In the genomic region with DNA sequence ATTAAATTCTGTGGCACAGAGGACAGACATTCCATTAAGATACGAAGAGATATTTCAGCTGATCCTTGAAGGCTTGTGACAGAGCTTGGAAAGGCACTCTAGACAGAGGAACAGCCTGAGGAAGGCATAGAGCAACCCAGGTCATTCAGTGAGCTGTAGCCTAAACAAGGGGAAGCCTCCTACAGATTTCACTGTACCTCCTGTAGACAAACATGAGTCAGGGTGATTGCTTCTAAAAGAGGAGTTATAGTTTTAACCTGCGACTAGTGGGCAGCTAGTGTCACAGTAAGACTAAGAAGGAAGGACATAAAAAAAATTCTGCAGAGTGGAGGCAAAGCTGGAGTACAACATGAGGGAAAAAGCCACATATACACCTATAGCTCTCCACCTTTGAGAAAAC, we compare ENCODE assay signal across 7 cellular contexts. TPM values are rescaled to one million over a fixed set of nuclear protein-coding genes. Genes with fewer than 3 reads are reported as not detected.
A peak's percentile ranks its signal among the peaks of the same experiment; 100 is the strongest.
DNase-seq lines count a peak whose midpoint lies in the region; ATAC-seq lines count a peak whose summit lies in the region.

No MANE protein-coding gene starts in this region.

- H3K4me3 Mint-ChIP-seq in activated T-helper 2 cell treated with anti-CD3 and anti-CD28 coated beads, Interferon-gamma antibody, Interleukin-2, Interleukin-4, amounts not matched to agents 10 μg/mL and 5 μg/mL and 100 μg/mL, durations not matched to agents 14 hours and 24 hours and 36 hours (ENCODE audit: low read depth): peak overlapping the region; percentile 67

- H3K4me1 Mint-ChIP-seq in activated T-helper 2 cell treated with anti-CD3 and anti-CD28 coated beads, Interferon-gamma antibody, Interleukin-2, Interleukin-4, amounts not matched to agents 10 μg/mL and 5 μg/mL and 100 μg/mL, durations not matched to agents 14 hours and 24 hours and 36 hours (ENCODE audit: low read depth): peaks cover 41% of the 10 kb centered on the region

- H3K36me3 ChIP-seq in muscle layer of duodenum (ENCODE audit: control insufficient read depth in 1 of 2, insufficient read depth in 2 of 2, low read length in 2 of 2): peaks cover 0 to 4% of the 10 kb centered on the region in 2 donors

- H3K4me3 ChIP-seq in muscle layer of duodenum (ENCODE audit: low read depth in 1 of 2, low read length in 2 of 2): no peak overlapping the region

- no peaks in the 10 kb centered on the region for H3K27me3 ChIP-seq in muscle layer of duodenum (ENCODE audit: low read depth, low read length)

- peak overlapping the region; percentile 19 for H3K27ac ChIP-seq in muscle layer of duodenum (ENCODE audit: low read length)

- H3K9me3 Mint-ChIP-seq in activated T-helper 2 cell treated with anti-CD3 and anti-CD28 coated beads, Interferon-gamma antibody, Interleukin-2, Interleukin-4, amounts not matched to agents 10 μg/mL and 5 μg/mL and 100 μg/mL, durations not matched to agents 14 hours and 24 hours and 36 hours: peaks cover 27% of the 10 kb centered on the region

- peaks cover 0 to 11% of the 10 kb centered on the region in 2 donors for H3K9me3 ChIP-seq in muscle layer of duodenum (ENCODE audit: control insufficient read depth in 1 of 2, low read length in 2 of 2)

- H3K27me3 Mint-ChIP-seq in activated T-helper 2 cell treated with anti-CD3 and anti-CD28 coated beads, Interferon-gamma antibody, Interleukin-2, Interleukin-4, amounts not matched to agents 10 μg/mL and 5 μg/mL and 100 μg/mL, durations not matched to agents 14 hours and 24 hours and 36 hours (ENCODE audit: low read depth): no peaks in the 10 kb centered on the region

- peaks cover 4 to 23% of the 10 kb centered on the region in 2 donors for H3K4me1 ChIP-seq in muscle layer of duodenum (ENCODE audit: control insufficient read depth in 1 of 2, insufficient read depth in 2 of 2, low read length in 2 of 2)

- peaks cover 62% of the 10 kb centered on the region for H3K36me3 Mint-ChIP-seq in activated T-helper 2 cell treated with anti-CD3 and anti-CD28 coated beads, Interferon-gamma antibody, Interleukin-2, Interleukin-4, amounts not matched to agents 10 μg/mL and 5 μg/mL and 100 μg/mL, durations not matched to agents 14 hours and 24 hours and 36 hours (ENCODE audit: low read depth)

- H3K27ac Mint-ChIP-seq in activated T-helper 2 cell treated with anti-CD3 and anti-CD28 coated beads, Interferon-gamma antibody, Interleukin-2, Interleukin-4, amounts not matched to agents 10 μg/mL and 5 μg/mL and 100 μg/mL, durations not matched to agents 14 hours and 24 hours and 36 hours: peak overlapping the region; percentile 96

- no peak for DNase-seq in activated T-helper 2 cell treated with anti-CD3 and anti-CD28 coated beads, Interferon-gamma antibody, Interleukin-2, Interleukin-4, amounts not matched to agents 10 μg/mL and 5 μg/mL and 100 μg/mL, durations not matched to agents 14 hours and 24 hours and 36 hours (ENCODE audit: low spot score)
- no peak for DNase-seq in posterior vena cava (ENCODE audit: low spot score)

- intact Hi-C loops in activated T-helper 2 cell treated with anti-CD3 and anti-CD28 coated beads, Interferon-gamma antibody, Interleukin-2, Interleukin-4, amounts not matched to agents 10 μg/mL and 5 μg/mL and 100 μg/mL, durations not matched to agents 14 hours and 24 hours and 36 hours (cut with micrococcal nuclease): loop anchor here (1.0 to 10.0 kb wide), 12 partner anchors 43 to 977 kb away; a partner anchor contains a TSS
- intact Hi-C loops in posterior vena cava (cut with DNase I): no loop called here

- peak; percentile 44 for ATAC-seq in GM18907 (IDR thresholded peaks at IDR 0.05; ENCODE audit: unreplicated experiment)
- ATAC-seq in HG03342 (IDR thresholded peaks at IDR 0.05; ENCODE audit: unreplicated experiment): peak; percentile 38
- no peak for ATAC-seq in GM21786 (IDR thresholded peaks at IDR 0.05; ENCODE audit: unreplicated experiment)
- no peak for ATAC-seq in GM21619 (IDR thresholded peaks at IDR 0.05; ENCODE audit: unreplicated experiment)

RNA-seq across cellular contexts. Expression of a gene that starts 43.5 kb away (rescaled TPM):
- total RNA-seq in activated T-helper 2 cell treated with anti-CD3 and anti-CD28 coated beads, Interferon-gamma antibody, Interleukin-2, Interleukin-4, amounts not matched to agents 10 μg/mL and 5 μg/mL and 100 μg/mL, durations not matched to agents 14 hours and 24 hours and 36 hours: 0.18 and 0.48 TPM in 2 replicates
- total RNA-seq in posterior vena cava: under 1 TPM in 1 of 2 donors, not detected in 1; 0.93 TPM

RNA-seq across cellular contexts. Expression of a gene that starts 56.0 kb away (rescaled TPM):
- total RNA-seq in activated T-helper 2 cell treated with anti-CD3 and anti-CD28 coated beads, Interferon-gamma antibody, Interleukin-2, Interleukin-4, amounts not matched to agents 10 μg/mL and 5 μg/mL and 100 μg/mL, durations not matched to agents 14 hours and 24 hours and 36 hours: 41.4 and 42.6 TPM in 2 replicates
- 10 to 100 TPM; 41.5 to 43.0 TPM for total RNA-seq in posterior vena cava

RNA-seq across cellular contexts. Expression of a gene that starts 56.3 kb away (rescaled TPM):
- 38.6 and 43.7 TPM in 2 replicates for total RNA-seq in activated T-helper 2 cell treated with anti-CD3 and anti-CD28 coated beads, Interferon-gamma antibody, Interleukin-2, Interleukin-4, amounts not matched to agents 10 μg/mL and 5 μg/mL and 100 μg/mL, durations not matched to agents 14 hours and 24 hours and 36 hours
- 10 to 100 TPM; 31.0 to 38.6 TPM for total RNA-seq in posterior vena cava

Comparison
In these comparisons a context has a peak if more than half of its experiments do, and no peak if none do; other contexts are left out.
1. ATAC-seq: peak in GM18907 (single experiment) and HG03342 (single experiment); none in GM21786 (single experiment) and GM21619 (single experiment).